Comparison of ENCODE assay signal across 8 cellular contexts in genomic region chr7:106365252-106366005, GRCh38.
DNase-seq lines count a peak whose midpoint lies in the region; ATAC-seq and TF ChIP-seq lines count a peak whose summit lies in the region.

No MANE protein-coding gene starts in this region.

- no peak overlapping the region for H3K56ac ChIP-seq in IMR-90 (ENCODE audit: extremely low read depth, insufficient read depth, low read length)

- H2BK120ac ChIP-seq in IMR-90 (ENCODE audit: low read depth, low read length): no peak overlapping the region

- no peaks in the 10 kb centered on the region for H3K79me1 ChIP-seq in IMR-90 (ENCODE audit: low read depth in 1 of 2, low read length in 2 of 2)

- H3K36me3 ChIP-seq in IMR-90 (ENCODE audit: control insufficient read depth, insufficient read depth, low read length) (no peaks in the 10 kb centered on the region), esophagus squamous epithelium (no peaks in the 10 kb centered on the region)

- no peak overlapping the region for H2AK9ac ChIP-seq in IMR-90 (replicated peaks; ENCODE audit: low read depth, low read length, poor library complexity)

- H3K9me3 ChIP-seq in IMR-90 (ENCODE audit: control insufficient read depth, insufficient read depth, low read length) (no peaks in the 10 kb centered on the region), esophagus squamous epithelium (no peaks in the 10 kb centered on the region)

- no peak overlapping the region for H3K18ac ChIP-seq in IMR-90 (ENCODE audit: low read depth, low read length)

- H3K4ac ChIP-seq in IMR-90 (ENCODE audit: low read depth, low read length): no peak overlapping the region

- H4K5ac ChIP-seq in IMR-90 (ENCODE audit: low read depth, low read length): no peak overlapping the region

- CTCF ChIA-PET in IMR-90 (lab: Yijun Ruan, JAX): no interaction called here

- no peaks in the 10 kb centered on the region; the same call in 1 of the 2 replicates for H3K27me3 ChIP-seq in IMR-90 (ENCODE audit: control insufficient read depth, insufficient read depth, low read length)
- H3K27me3 ChIP-seq in esophagus squamous epithelium: no peaks in the 10 kb centered on the region

- H3K4me3 ChIP-seq in IMR-90 (ENCODE audit: insufficient read depth, low read depth, low read length) (no peak overlapping the region), esophagus squamous epithelium (no peak overlapping the region)

- BruUV-seq in IMR-90 (replicated peaks; lab: Mats Ljungman, UMichigan): no TSS peak

- TF ChIP-seq POLR2A in IMR-90 (IDR thresholded peaks at IDR 0.05; ENCODE audit: low read depth, low read length) (no peak), esophagus squamous epithelium (IDR thresholded peaks at IDR 0.05) (no peak)

- H3K9me1 ChIP-seq in IMR-90 (ENCODE audit: insufficient read depth, low read length): no peaks in the 10 kb centered on the region

- no peak overlapping the region for H2BK5ac ChIP-seq in IMR-90 (ENCODE audit: low read depth, low read length, poor library complexity, severe bottlenecking)

- TF ChIP-seq CTCF in C4-2B (conservative IDR thresholded peaks at IDR 0.05) (no peak), IMR-90 (conservative IDR thresholded peaks at IDR 0.05; ENCODE audit: low read depth, low read length) (no peak), esophagus squamous epithelium (IDR thresholded peaks at IDR 0.05) (no peak)

- no peak for TF ChIP-seq RAD21 in IMR-90 (IDR thresholded peaks at IDR 0.05; ENCODE audit: low read length)

- H3K14ac ChIP-seq in IMR-90 (replicated peaks; ENCODE audit: low read depth, low read length): no peak overlapping the region

- H2AK5ac ChIP-seq in IMR-90 (ENCODE audit: low read depth, low read length): no peak overlapping the region

- in situ Hi-C loops in IMR-90 (cut with MboI; ENCODE audit: low sequenced_read_pairs): no loop called here

- H3K27ac ChIP-seq in C4-2B (peak overlapping the region; percentile 34; the same call in 1 of the 2 replicates), IMR-90 (ENCODE audit: insufficient read depth, low read length) (no peak overlapping the region), esophagus squamous epithelium (peak overlapping the region; percentile 62 to 82 (median 77))

- DNase-seq in IMR-90 (no peak), esophagus squamous epithelium (lab: John Stamatoyannopoulos, UW) (no peak), NCI-H2107 (lab: John Stamatoyannopoulos, UW) (no peak), DMS 273 (lab: John Stamatoyannopoulos, UW; ENCODE audit: unreplicated experiment) (no peak), DMS114 treated with DMSO at 0.1 percent for 48 hours (lab: John Stamatoyannopoulos, UW; ENCODE audit: unreplicated experiment) (no peak)

- no peaks in the 10 kb centered on the region for H3K4me1 ChIP-seq in IMR-90 (ENCODE audit: control insufficient read depth, insufficient read depth, low read length)
- peaks cover 0 to 53% (median 6%) of the 10 kb centered on the region in 3 donors for H3K4me1 ChIP-seq in esophagus squamous epithelium

- POLR2A ChIA-PET in IMR-90 (lab: Charles Lee; ENCODE audit: unreplicated experiment): no interaction called here

- no peak overlapping the region for H2BK20ac ChIP-seq in IMR-90 (ENCODE audit: low read depth, low read length)

- no peaks in the 10 kb centered on the region for H4K20me1 ChIP-seq in IMR-90 (ENCODE audit: insufficient read depth, low read length)

- H3K9ac ChIP-seq in IMR-90 (ENCODE audit: low read depth, low read length): no peak overlapping the region

- H3K23ac ChIP-seq in IMR-90 (ENCODE audit: low read depth, low read length): no peak overlapping the region

- no peak overlapping the region for H2BK15ac ChIP-seq in IMR-90 (ENCODE audit: low read depth, low read length)

- ATAC-seq in GM19467 (IDR thresholded peaks at IDR 0.05; ENCODE audit: unreplicated experiment) (peak; percentile 83), IMR-90 (ENCODE audit: low read depth) (no peak), SK-N-SH treated with all-trans-retinoic acid at 6 μM for 48 hours (no peak)

- intact Hi-C loops in IMR-90 (cut with micrococcal nuclease): loop anchor here (5.0 kb wide), 3 partner anchors 78 to 372 kb away; partner anchors contain the start of gene CCDC71L
- intact Hi-C loops in esophagus squamous epithelium (cut with DNase I): no loop called here

- no peak overlapping the region for H4K8ac ChIP-seq in IMR-90 (ENCODE audit: low read depth in 2 of 2, low read length in 2 of 2)

- no peak overlapping the region for H4K91ac ChIP-seq in IMR-90 (ENCODE audit: insufficient read depth, low read depth, low read length)

- no CpG with 5 or more reads among the region's 3 CpGs for WGBS in IMR-90 (ENCODE audit: extremely low coverage in 2 of 2, insufficient read length in 1 of 2), 2 experiments
- whole genome bisulfite sequencing in esophagus squamous epithelium, 2 donors: 49 to 57% methylated on average over 3 of the region's 3 CpGs

- dilution Hi-C loops in IMR-90 (cut with HindIII; ENCODE audit: low sequenced_read_pairs, unreplicated experiment): no loop called here

- no peak overlapping the region for H2AFZ ChIP-seq in IMR-90 (replicated peaks; ENCODE audit: low read length, poor library complexity)

- no peak overlapping the region for H3K4me2 ChIP-seq in IMR-90 (ENCODE audit: low read depth, low read length)

TF ChIP-seq in IMR-90, 13 proteins besides CTCF, POLR2A, EP300 and RAD21:
- no peak for TF ChIP-seq MAFK (IDR thresholded peaks at IDR 0.05; ENCODE audit: low read depth, low read length)
- TF ChIP-seq SMC3 (IDR thresholded peaks at IDR 0.05; ENCODE audit: low read depth, low read length): no peak
- TF ChIP-seq NFE2L2 (IDR thresholded peaks at IDR 0.05; ENCODE audit: low read depth, low read length): peak; percentile 54; the same call in 1 of the 2 replicates
- TF ChIP-seq CEBPB (IDR thresholded peaks at IDR 0.05; ENCODE audit: low read depth, low read length): no peak

TF ChIP-seq in SK-N-SH treated with all-trans-retinoic acid at 6 μM for 48 hours, 23 proteins besides CTCF, POLR2A, EP300 and RAD21 (continues in another document):
- TF ChIP-seq POU6F1 (CRISPR knock-in tag; IDR thresholded peaks at IDR 0.05; ENCODE audit: borderline replicate concordance, low read depth) (no peak), PPARA (CRISPR knock-in tag; IDR thresholded peaks at IDR 0.05; ENCODE audit: borderline replicate concordance) (no peak), ISL1 (CRISPR knock-in tag; IDR thresholded peaks at IDR 0.05) (no peak), BACH2 (CRISPR knock-in tag; IDR thresholded peaks at IDR 0.05; ENCODE audit: borderline replicate concordance) (no peak), ZC3H10 (CRISPR knock-in tag; IDR thresholded peaks at IDR 0.05) (no peak), ZFP30 (CRISPR knock-in tag; IDR thresholded peaks at IDR 0.05) (no peak), TSHZ2 (CRISPR knock-in tag; IDR thresholded peaks at IDR 0.05) (no peak), RARB (CRISPR knock-in tag; IDR thresholded peaks at IDR 0.05) (no peak), SNAI2 (CRISPR knock-in tag; IDR thresholded peaks at IDR 0.05) (no peak), ARNTL (CRISPR knock-in tag; IDR thresholded peaks at IDR 0.05; ENCODE audit: borderline replicate concordance, low read depth) (no peak), ZNF565 (CRISPR knock-in tag; conservative IDR thresholded peaks at IDR 0.05; ENCODE audit: low read depth) (no peak), GLIS3 (CRISPR knock-in tag; IDR thresholded peaks at IDR 0.05) (no peak), ZNF70 (CRISPR knock-in tag; IDR thresholded peaks at IDR 0.05) (no peak), CSDC2 (CRISPR knock-in tag; IDR thresholded peaks at IDR 0.05) (no peak), ZFP3 (CRISPR knock-in tag; IDR thresholded peaks at IDR 0.05) (no peak), OSR1 (CRISPR knock-in tag; IDR thresholded peaks at IDR 0.05) (no peak)
